In the genomic region with DNA sequence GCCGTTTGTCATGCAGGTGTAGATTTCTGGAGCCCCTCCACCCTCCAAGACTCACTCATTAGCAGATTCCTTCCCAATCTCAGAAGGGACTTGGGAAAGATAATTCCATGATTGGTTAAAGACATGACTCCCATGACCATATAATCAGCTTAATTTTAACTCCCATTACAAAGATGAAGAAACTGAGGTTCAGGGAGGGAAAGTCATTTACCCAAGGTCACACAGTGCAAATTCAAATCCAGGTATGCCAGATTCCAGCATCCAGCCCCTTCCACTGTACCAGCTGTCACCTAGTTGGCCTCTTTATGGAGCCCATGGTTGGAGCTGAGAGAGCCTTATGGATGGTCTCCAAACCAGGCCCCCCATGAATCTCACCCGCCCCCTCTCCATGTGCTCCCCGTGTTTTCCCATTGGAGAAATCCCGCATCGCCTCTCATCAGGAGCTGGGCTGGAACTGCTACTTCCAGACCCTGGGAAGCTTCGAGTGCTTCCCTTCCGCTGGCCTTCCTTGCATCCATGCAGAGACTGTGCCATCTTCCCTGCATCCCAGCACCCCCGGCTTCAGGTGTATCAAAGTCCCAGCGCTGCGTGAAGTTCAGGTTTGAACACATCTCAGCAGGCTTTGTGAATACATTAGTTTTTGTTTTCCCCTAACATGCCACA, we compare ENCODE assay signal across 34 cellular contexts. TPM values are rescaled to one million over a fixed set of nuclear protein-coding genes. Genes with fewer than 3 reads are reported as not detected.
DNase-seq lines count a peak whose midpoint lies in the region; ATAC-seq and TF ChIP-seq lines count a peak whose summit lies in the region.
"Had no signal": no experiment of that assay in that cellular context is flagged by ENCODE, and none has a peak within 500 bp of the region (broad histone marks: within the 10 kb centered on the region; RNA-seq: fewer than 3 reads in every experiment).

No MANE protein-coding gene starts in this region.

- H3K4me3 ChIP-seq in RWPE2 (ENCODE audit: severe bottlenecking) (no peak overlapping the region), trophoblast cell (ENCODE audit: low read depth, low read length) (no peak overlapping the region)
- H3K4me3 ChIP-seq: cardiac muscle cell, stomach, tibial artery had no signal

- no peak overlapping the region for H2AFZ ChIP-seq in trophoblast cell (ENCODE audit: insufficient read depth, low read length, poor library complexity)

- CTCF ChIA-PET in activated naive CD4-positive, alpha-beta T cell treated with anti-CD3 and anti-CD28 coated beads, Interleukin-2, amount 10 ng/mL, durations not matched to agents 7 days and 5 days (lab: Charles Lee) = interaction anchor here (0.9 to 6.7 kb wide), 3 partner anchors 12 to 31 kb away, joined by 3 to 57 read pairs (median 31); no protein-coding TSS in a partner anchor

- H3K4me2 ChIP-seq in trophoblast cell (ENCODE audit: low read length) = peak overlapping the region; percentile 45
- H3K4me2 ChIP-seq: SK-N-SH had no signal

- H3K9me3 ChIP-seq in RWPE2 (ENCODE audit: severe bottlenecking) (no peaks in the 10 kb centered on the region), trophoblast cell (ENCODE audit: insufficient read depth, low read depth, low read length) (no peaks in the 10 kb centered on the region)
- H3K9me3 ChIP-seq: SK-N-SH, stomach, tibial artery had no signal

- TF ChIP-seq CTCF in RWPE2 (IDR thresholded peaks at IDR 0.05; ENCODE audit: poor library complexity, severe bottlenecking) (no peak), endothelial cell (IDR thresholded peaks at IDR 0.05; ENCODE audit: unreplicated experiment) (no peak), GM13976 (IDR thresholded peaks at IDR 0.05; ENCODE audit: borderline replicate concordance, control extremely low read depth, extremely low read depth, insufficient read depth, missing control alignments) (no peak)

- no peak for ATAC-seq in RWPE2 (ENCODE audit: low read depth)
- ATAC-seq in HG03039 (IDR thresholded peaks at IDR 0.05; ENCODE audit: unreplicated experiment) = no peak
- ATAC-seq: natural killer cell had no signal

- peaks cover 32% of the 10 kb centered on the region for H3K4me1 ChIP-seq in RWPE2 (ENCODE audit: insufficient read depth, poor library complexity, severe bottlenecking)
- peaks cover 14 to 35% of the 10 kb centered on the region in 2 experiments for H3K4me1 ChIP-seq in trophoblast cell (ENCODE audit: control insufficient read depth in 1 of 2, insufficient read depth in 2 of 2, low read length in 2 of 2)
- H3K4me1 ChIP-seq: tibial artery had no signal

- H3K23ac ChIP-seq in trophoblast cell (ENCODE audit: low read length) = no peak overlapping the region

- peaks cover 75% of the 10 kb centered on the region for H3K4me1 Mint-ChIP-seq in activated naive CD4-positive, alpha-beta T cell treated with anti-CD3 and anti-CD28 coated beads, Interleukin-2, amount 10 ng/mL, durations not matched to agents 7 days and 5 days
- H3K4me1 Mint-ChIP-seq in endothelial cell (ENCODE audit: unreplicated experiment) = peaks cover 72% of the 10 kb centered on the region

- peak overlapping the region; percentile 15 for H2BK120ac ChIP-seq in trophoblast cell (ENCODE audit: insufficient read depth, low read length, poor library complexity)

- H3K36me3 Mint-ChIP-seq in activated naive CD4-positive, alpha-beta T cell treated with anti-CD3 and anti-CD28 coated beads, Interleukin-2, amount 10 ng/mL, durations not matched to agents 7 days and 5 days = no peaks in the 10 kb centered on the region
- no peaks in the 10 kb centered on the region for H3K36me3 Mint-ChIP-seq in endothelial cell (ENCODE audit: low read depth, unreplicated experiment)
- H3K36me3 Mint-ChIP-seq: natural killer cell had no signal

- H3K79me2 ChIP-seq in trophoblast cell (ENCODE audit: control insufficient read depth, insufficient read depth, low read length, poor library complexity) = no peaks in the 10 kb centered on the region

- no peaks in the 10 kb centered on the region for H3K36me3 ChIP-seq in RWPE2 (ENCODE audit: low read depth)
- no peaks in the 10 kb centered on the region for H3K36me3 ChIP-seq in trophoblast cell (ENCODE audit: control insufficient read depth in 1 of 2, insufficient read depth in 2 of 2, low read length in 2 of 2)
- H3K36me3 ChIP-seq: cardiac muscle cell, stomach, tibial artery had no signal

- H3K27me3 ChIP-seq in RWPE2 (ENCODE audit: insufficient read depth, poor library complexity, severe bottlenecking) = no peaks in the 10 kb centered on the region
- no peaks in the 10 kb centered on the region for H3K27me3 ChIP-seq in trophoblast cell (ENCODE audit: insufficient read depth, low read length)
- H3K27me3 ChIP-seq: cardiac muscle cell had no signal

- peak overlapping the region; percentile 30 for H2BK12ac ChIP-seq in trophoblast cell (ENCODE audit: low read length)

- peaks cover 18% of the 10 kb centered on the region for H3K79me1 ChIP-seq in trophoblast cell (ENCODE audit: low read length)

- no peak overlapping the region for H3K4me3 Mint-ChIP-seq in activated naive CD4-positive, alpha-beta T cell treated with anti-CD3 and anti-CD28 coated beads, Interleukin-2, amount 10 ng/mL, durations not matched to agents 7 days and 5 days
- H3K4me3 Mint-ChIP-seq in endothelial cell (ENCODE audit: unreplicated experiment) = peak overlapping the region; percentile 29
- H3K4me3 Mint-ChIP-seq: activated naive CD4-positive, alpha-beta T cell treated with anti-CD3 and anti-CD28 coated beads for 36 hours; activated T-cell treated with anti-CD3 and anti-CD28 coated beads, Interleukin-2, amount 50 U/mL, for 4 hours; natural killer cell had no signal

- H3K18ac ChIP-seq in trophoblast cell (ENCODE audit: low read length) = no peak overlapping the region

- peak overlapping the region; percentile 49 for H3K27ac Mint-ChIP-seq in activated naive CD4-positive, alpha-beta T cell treated with anti-CD3 and anti-CD28 coated beads, Interleukin-2, amount 10 ng/mL, durations not matched to agents 7 days and 5 days
- H3K27ac Mint-ChIP-seq in endothelial cell (ENCODE audit: unreplicated experiment) = peak overlapping the region; percentile 45
- H3K27ac Mint-ChIP-seq: natural killer cell had no signal

- H3K9me3 Mint-ChIP-seq in activated naive CD4-positive, alpha-beta T cell treated with anti-CD3 and anti-CD28 coated beads, Interleukin-2, amount 10 ng/mL, durations not matched to agents 7 days and 5 days = no peaks in the 10 kb centered on the region
- no peaks in the 10 kb centered on the region for H3K9me3 Mint-ChIP-seq in endothelial cell (ENCODE audit: unreplicated experiment)
- H3K9me3 Mint-ChIP-seq: activated naive CD4-positive, alpha-beta T cell treated with anti-CD3 and anti-CD28 coated beads for 36 hours; activated T-cell treated with anti-CD3 and anti-CD28 coated beads, Interleukin-2, amount 50 U/mL, for 4 hours; natural killer cell had no signal

- H3K14ac ChIP-seq in trophoblast cell (ENCODE audit: low read length) = peak overlapping the region; percentile 4

- no peak overlapping the region for H2AK5ac ChIP-seq in trophoblast cell (ENCODE audit: low read length)

- no peak overlapping the region for H2BK5ac ChIP-seq in trophoblast cell (ENCODE audit: low read depth, low read length, poor library complexity)

- H3K27me3 Mint-ChIP-seq in activated naive CD4-positive, alpha-beta T cell treated with anti-CD3 and anti-CD28 coated beads, Interleukin-2, amount 10 ng/mL, durations not matched to agents 7 days and 5 days = peaks cover 47% of the 10 kb centered on the region
- H3K27me3 Mint-ChIP-seq in endothelial cell (ENCODE audit: unreplicated experiment) = peaks cover 10% of the 10 kb centered on the region

- H4K8ac ChIP-seq in trophoblast cell (ENCODE audit: low read depth, low read length) = no peak overlapping the region

- no peak overlapping the region for H3K27ac ChIP-seq in RWPE2 (ENCODE audit: poor library complexity, severe bottlenecking)
- peak overlapping the region; percentile 43 for H3K27ac ChIP-seq in trophoblast cell (ENCODE audit: low read depth, low read length)
- H3K27ac ChIP-seq: RWPE1, stomach, tibial artery, VCaP had no signal

- H3K9ac ChIP-seq in trophoblast cell (ENCODE audit: low read length) = no peak overlapping the region
- H3K9ac ChIP-seq: SK-N-SH had no signal

- in situ Hi-C loops in GM13976 (cut with MboI; ENCODE audit: low sequenced_read_pairs, unreplicated experiment) = no loop called here

- H4K91ac ChIP-seq in trophoblast cell (ENCODE audit: low read depth, low read length) = peak overlapping the region; percentile 28

- DNase-seq in activated naive CD4-positive, alpha-beta T cell treated with anti-CD3 and anti-CD28 coated beads, Interleukin-2, amount 10 ng/mL, durations not matched to agents 7 days and 5 days = no peak
- DNase-seq in activated naive CD4-positive, alpha-beta T cell (lab: John Stamatoyannopoulos, UW) = no peak
- DNase-seq in RWPE2 (ENCODE audit: low spot score) (peak; percentile 77), endothelial cell (ENCODE audit: low spot score) (no peak), trophoblast cell (no peak), GM13976 (ENCODE audit: low spot score) (no peak), DMS153 treated with DMSO at 0.1 percent for 48 hours (lab: John Stamatoyannopoulos, UW; ENCODE audit: unreplicated experiment) (no peak)
- DNase-seq: activated CD4-positive, alpha-beta T cell treated with anti-CD3 and anti-CD28 coated beads for 48 hours; activated T-cell treated with anti-CD3 and anti-CD28 coated beads, Interleukin-2, amount 50 U/mL, for 4 hours; AML-193; aorta; Calu3; Karpas-422; left ventricle myocardium superior; midbrain; natural killer cell; NCI-H1048; NCI-H1694; NCI-H446 treated with DMSO at 0.1 percent for 48 hours; SK-N-SH; small intestine; stimulated activated CD4-positive, alpha-beta T cell treated with anti-CD3 and anti-CD28 coated beads, Interleukin-1b, Interleukin-23, amount 100 ng/mL, for 48 hours; stimulated activated CD8-positive, alpha-beta memory T cell treated with anti-CD3 and anti-CD28 coated beads, Interleukin-4, amount 100 ng/mL, for 48 hours; stomach; tibial artery had no signal

- H4K12ac ChIP-seq in trophoblast cell (ENCODE audit: low read depth, low read length) = no peak overlapping the region

- WGBS in trophoblast cell (ENCODE audit: extremely low coverage, insufficient coverage, insufficient read length) = no CpG with 5 or more reads among the region's 10 CpGs

- no peak overlapping the region for H3K4ac ChIP-seq in trophoblast cell (ENCODE audit: low read depth, low read length)

RNA-seq across cellular contexts. Expression of gene MMP9, which starts 8.7 kb away (rescaled TPM):
- 9.7 TPM for total RNA-seq in endothelial cell (ENCODE audit: unreplicated experiment)
- 68.2 and 72.5 TPM in 2 replicates for polyA plus RNA-seq in trophoblast cell (2013)
- total RNA-seq: activated naive CD4-positive, alpha-beta T cell treated with anti-CD3 and anti-CD28 coated beads for 36 hours; Calu3; cardiac muscle cell; fibroblast of lung; osteocyte; renal cortical epithelial cell; T-helper 2 cell treated with Interferon-gamma antibody and Interleukin-4, amounts not matched to agents 100 ng/mL and 5 ng/mL, for 36 hours had no signal
- polyA plus RNA-seq: fibroblast of lung had no signal

RNA-seq across cellular contexts. Expression of gene ZNF335, which starts 28.0 kb away (rescaled TPM):
- 22.9 TPM for total RNA-seq in endothelial cell (ENCODE audit: unreplicated experiment)
- 15.7 and 15.8 TPM in 2 replicates for polyA plus RNA-seq in trophoblast cell (2013)

RNA-seq across cellular contexts. Expression of gene SLC12A5, which starts 29.0 kb away (rescaled TPM):
- 8.8 TPM for total RNA-seq in endothelial cell (ENCODE audit: unreplicated experiment)
- polyA plus RNA-seq in trophoblast cell (2013) = 19.7 and 21.1 TPM in 2 replicates
- total RNA-seq: activated naive CD4-positive, alpha-beta T cell treated with anti-CD3 and anti-CD28 coated beads for 36 hours; activated T-cell treated with anti-CD3 and anti-CD28 coated beads, Interleukin-2, amount 50 U/mL, for 4 hours; osteocyte had no signal
- polyA plus RNA-seq: aorta had no signal
